16 cellular contexts compared by ENCODE assay signal in the genomic region with DNA sequence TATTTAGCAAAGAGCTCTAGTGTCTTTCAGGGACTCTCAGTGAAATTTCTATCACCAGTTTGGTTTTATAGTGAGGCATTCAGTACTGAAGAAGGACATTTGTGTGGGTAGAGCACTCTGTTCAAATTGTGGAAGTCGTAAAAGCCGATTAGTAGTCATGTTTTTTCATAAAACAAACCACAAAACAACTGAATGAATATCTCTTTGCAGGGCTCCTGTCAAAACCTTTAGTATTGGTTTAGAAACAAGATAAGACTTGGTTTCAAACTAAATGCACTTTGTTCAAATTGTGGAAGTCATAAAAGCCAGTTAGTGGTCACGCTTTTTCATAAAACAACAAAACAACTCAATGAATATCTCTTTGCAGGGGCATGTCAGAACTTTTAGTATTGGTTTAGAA. TPM values are rescaled to one million over a fixed set of nuclear protein-coding genes. Genes with fewer than 3 reads are reported as not detected.
DNase-seq lines count a peak whose midpoint lies in the region; ATAC-seq and TF ChIP-seq lines count a peak whose summit lies in the region.
"Had no signal": no experiment of that assay in that cellular context is flagged by ENCODE, and none has a peak within 500 bp of the region (broad histone marks: within the 10 kb centered on the region; RNA-seq: fewer than 3 reads in every experiment).

No MANE protein-coding gene starts in this region.

- ATAC-seq in HG03064 (IDR thresholded peaks at IDR 0.05; ENCODE audit: low read depth, unreplicated experiment): peak; percentile 77
- ATAC-seq: HCT116, psoas muscle had no signal

- H3K4me3 ChIP-seq in GM23248: no peak overlapping the region
- H3K4me3 ChIP-seq: coronary artery, psoas muscle, uterus had no signal

- no peak overlapping the region for H3K4me2 ChIP-seq in GM23248 (ENCODE audit: unreplicated experiment)

- H3K27ac ChIP-seq in GM23248: no peak overlapping the region
- H3K27ac ChIP-seq: coronary artery, psoas muscle, uterus had no signal

- TF ChIP-seq CTCF in GM10248 (IDR thresholded peaks at IDR 0.05; ENCODE audit: control extremely low read depth, extremely low read depth, low read depth, missing control alignments) (no peak), GM20000 (IDR thresholded peaks at IDR 0.05; ENCODE audit: extremely low read depth, missing control alignments) (no peak), mesothelial cell of epicardium (IDR thresholded peaks at IDR 0.05; ENCODE audit: unreplicated experiment) (no peak)

- H3K79me2 ChIP-seq in GM23248 (ENCODE audit: insufficient read depth): no peaks in the 10 kb centered on the region

- H4K20me1 ChIP-seq in GM23248 (ENCODE audit: insufficient read depth): no peaks in the 10 kb centered on the region

- H3K4me3 Mint-ChIP-seq in mesothelial cell of epicardium: no peak overlapping the region
- H3K4me3 Mint-ChIP-seq: activated naive CD4-positive, alpha-beta T cell treated with anti-CD3 and anti-CD28 coated beads for 36 hours; memory B cell had no signal

- H3K9me3 Mint-ChIP-seq in mesothelial cell of epicardium: peaks cover 10% of the 10 kb centered on the region
- H3K9me3 Mint-ChIP-seq: activated naive CD4-positive, alpha-beta T cell treated with anti-CD3 and anti-CD28 coated beads for 36 hours; memory B cell had no signal

- H2AFZ ChIP-seq in GM23248: no peak overlapping the region

- CTCF ChIA-PET in GM10248 (lab: Yijun Ruan, JAX): interaction anchor here (1.5 to 4.4 kb wide), 2 partner anchors 12 to 91 kb away, joined by 4 to 23 read pairs; no protein-coding TSS in a partner anchor

- H3F3A ChIP-seq in GM23248 (ENCODE audit: insufficient read depth): no peaks in the 10 kb centered on the region

- H3K27me3 Mint-ChIP-seq in mesothelial cell of epicardium (ENCODE audit: low read depth): no peaks in the 10 kb centered on the region

- DNase-seq in GM10248 (ENCODE audit: extremely low spot score): peak; percentile 20
- peak; percentile 36 for DNase-seq in GM20000 (ENCODE audit: low spot score)
- DNase-seq in NOMO-1 treated with dmso at 0.1 percent for 144 hours (lab: John Stamatoyannopoulos, UW; ENCODE audit: unreplicated experiment): peak; percentile 47
- DNase-seq in GM23248: no peak
- DNase-seq in activated CD4-positive, alpha-beta T cell treated with anti-CD3 and anti-CD28 coated beads, Interleukin-2, amount 50 U/mL, for 4 hours: no peak
- DNase-seq in mesothelial cell of epicardium (ENCODE audit: low spot score in 2 of 2, unreplicated experiment in 2 of 2): no peak
- no peak for DNase-seq in midbrain (lab: John Stamatoyannopoulos, UW)
- DNase-seq: activated CD4-positive, alpha-beta T cell treated with anti-CD3 and anti-CD28 coated beads for 1 hour; activated naive CD4-positive, alpha-beta T cell treated with anti-CD3 and anti-CD28 coated beads for 36 hours; psoas muscle; uterus had no signal

- in situ Hi-C loops in GM23248 (cut with MboI): no loop called here

- peaks cover 5% of the 10 kb centered on the region for H3K4me1 Mint-ChIP-seq in mesothelial cell of epicardium
- H3K4me1 Mint-ChIP-seq: memory B cell had no signal

- no peak overlapping the region for H3K27ac Mint-ChIP-seq in mesothelial cell of epicardium
- H3K27ac Mint-ChIP-seq: activated naive CD4-positive, alpha-beta T cell treated with anti-CD3 and anti-CD28 coated beads for 36 hours; memory B cell had no signal

- H3K36me3 ChIP-seq in GM23248 (ENCODE audit: low read depth): no peaks in the 10 kb centered on the region
- H3K36me3 ChIP-seq: uterus had no signal

- H3K36me3 Mint-ChIP-seq in mesothelial cell of epicardium: no peaks in the 10 kb centered on the region
- H3K36me3 Mint-ChIP-seq: memory B cell had no signal

- H3K27me3 ChIP-seq in GM23248 (replicated peaks; ENCODE audit: insufficient read depth): peaks cover 10% of the 10 kb centered on the region; the same call in 1 of the 2 replicates
- H3K27me3 ChIP-seq: uterus had no signal

- 11 to 28% methylated on average over 3 of the region's 3 CpGs for WGBS in GM23248 (ENCODE audit: low coverage in 1 of 2, low lambda C conversion rate in 2 of 2, missing lambda C conversion rate in 2 of 2), 2 experiments

- no peaks in the 10 kb centered on the region for H3K9me3 ChIP-seq in GM23248 (ENCODE audit: low read depth)
- H3K9me3 ChIP-seq: psoas muscle, uterus had no signal

- no peak overlapping the region for H3K9ac ChIP-seq in GM23248

- no peaks in the 10 kb centered on the region for H3K9me2 ChIP-seq in GM23248 (ENCODE audit: insufficient read depth)

- POLR2A ChIA-PET in GM10248 (lab: Yijun Ruan, JAX): no interaction called here

- no peaks in the 10 kb centered on the region for H3K4me1 ChIP-seq in GM23248 (ENCODE audit: insufficient read depth)
- H3K4me1 ChIP-seq: psoas muscle, uterus had no signal

RNA-seq across cellular contexts. Expression of gene ADGRF4, which starts 23.8 kb away (rescaled TPM):
- total RNA-seq in GM23248 (2014; rRNA removed; shearing (Covaris generic)): 0.11 TPM in 1 of 2 replicates, not detected in the other
- not detected in 2 replicates for polyA plus RNA-seq in GM23248 (2016; fragmentation: Nextera tagmentation; extraction: Ambion mirVana)
- 1.1 to 1.3 TPM (median 1.2 TPM) in 3 replicates for total RNA-seq in mesothelial cell of epicardium
- total RNA-seq: activated naive CD4-positive, alpha-beta T cell treated with anti-CD3 and anti-CD28 coated beads for 36 hours; G401 had no signal

RNA-seq across cellular contexts. Expression of gene OPN5, which starts 59.7 kb away (rescaled TPM):
- total RNA-seq in GM23248 (2014; rRNA removed; shearing (Covaris generic)): not detected in 2 replicates
- polyA plus RNA-seq in GM23248 (2016; fragmentation: Nextera tagmentation; extraction: Ambion mirVana): not detected in 2 replicates
- not detected in 3 replicates for total RNA-seq in mesothelial cell of epicardium
- total RNA-seq: activated naive CD4-positive, alpha-beta T cell treated with anti-CD3 and anti-CD28 coated beads for 36 hours; G401; uterus had no signal

Comparison
In these comparisons a context has a peak if more than half of its experiments do, and no peak if none do; other contexts are left out.
1. DNase-seq: peak in GM10248 (single experiment), GM20000 (single experiment) and NOMO-1 treated with dmso at 0.1 percent for 144 hours (single experiment); none in GM23248 (single experiment), activated CD4-positive, alpha-beta T cell treated with anti-CD3 and anti-CD28 coated beads, Interleukin-2, amount 50 U/mL, for 4 hours (0 of 2), mesothelial cell of epicardium (0 of 2) and midbrain (single experiment).